ENCODE assay signal across 8 cellular contexts in the genomic region with DNA sequence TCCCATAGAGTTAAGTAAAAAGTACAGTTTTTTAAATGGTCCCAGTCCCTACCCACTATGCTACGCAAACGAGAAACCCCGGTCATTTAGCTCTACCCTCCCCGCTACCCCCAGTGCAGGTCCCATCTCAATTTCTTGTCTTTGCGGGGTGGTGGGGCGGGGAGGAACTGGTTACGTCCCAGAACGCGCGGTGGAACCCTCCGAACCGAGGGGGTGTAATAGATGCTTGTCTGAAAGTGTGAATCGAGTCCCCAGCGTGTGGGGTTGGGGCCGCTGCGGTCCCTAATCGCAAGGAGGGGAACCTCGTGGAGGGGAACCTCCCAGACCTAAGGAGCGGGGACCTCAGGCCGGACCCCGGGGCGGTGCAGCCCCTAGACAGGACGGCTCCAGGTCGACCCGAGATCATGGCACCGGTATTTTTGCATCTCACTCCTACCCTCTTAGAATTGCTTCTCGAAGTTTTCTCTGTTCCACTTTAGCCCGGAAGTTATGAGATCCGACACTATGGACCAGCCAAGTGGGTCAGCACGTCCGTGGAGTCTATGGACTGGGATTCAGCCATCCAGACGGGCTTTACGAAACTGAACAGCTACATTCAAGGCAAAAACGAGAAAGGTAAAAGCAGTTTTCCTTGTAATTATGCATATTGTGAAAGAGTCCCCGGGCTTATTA. TPM values are rescaled to one million over a fixed set of nuclear protein-coding genes. Genes with fewer than 3 reads are reported as not detected.
DNase-seq lines count a peak whose midpoint lies in the region; FAIRE-seq and TF ChIP-seq lines count a peak whose summit lies in the region.

No MANE protein-coding gene starts in this region.

- peak overlapping the region; percentile 64 for H3K27ac ChIP-seq in layer of hippocampus (ENCODE audit: low read depth, low read length)

- H3K27me3 ChIP-seq in bronchial epithelial cell (ENCODE audit: control insufficient read depth, insufficient read depth, low read length): no peaks in the 10 kb centered on the region
- H3K27me3 ChIP-seq in layer of hippocampus (ENCODE audit: control insufficient read depth, insufficient read depth, low read length): no peaks in the 10 kb centered on the region

- peak overlapping the region; percentile 76 for H3K4me3 ChIP-seq in bronchial epithelial cell (ENCODE audit: low read depth, low read length)

- no peak for FAIRE-seq in bronchial epithelial cell (lab: Jason Lieb, UNC)
- no peak for FAIRE-seq in urothelium cell line (lab: Jason Lieb, UNC)

- DNase-seq in activated T-cell treated with anti-CD3 and anti-CD28 coated beads for 1 hour (ENCODE audit: low read depth): peak; percentile 19
- no peak for DNase-seq in activated T-cell treated with anti-CD3 and anti-CD28 coated beads, Interleukin-2, amount 50 U/mL, for 1 hour
- DNase-seq in RKO (ENCODE audit: low spot score): peak; percentile 30
- DNase-seq in bronchial epithelial cell (ENCODE audit: low read depth): no peak
- DNase-seq in stimulated activated naive CD4-positive, alpha-beta T cell treated with Interleukin-2 at 50 U/mL for 16 hours (lab: John Stamatoyannopoulos, UW): peak; percentile 20
- no peak for DNase-seq in pons (ENCODE audit: low spot score)
- no peak for DNase-seq in urothelium cell line (ENCODE audit: low spot score)

- TF ChIP-seq CTCF in bronchial epithelial cell (IDR thresholded peaks at IDR 0.05; ENCODE audit: insufficient read depth, low read length, severe bottlenecking): no peak

- H3K36me3 ChIP-seq in bronchial epithelial cell (ENCODE audit: control insufficient read depth, insufficient read depth, low read length): peaks cover 14% of the 10 kb centered on the region

RNA-seq across cellular contexts. Expression of a gene that starts 0.8 kb away (rescaled TPM):
- total RNA-seq in bronchial epithelial cell: 64.8 and 78.2 TPM in 2 replicates

RNA-seq across cellular contexts. Expression of a gene that starts 27.1 kb away (rescaled TPM):
- not detected in 2 replicates for total RNA-seq in bronchial epithelial cell

Comparison
In these comparisons a context has a peak if more than half of its experiments do, and no peak if none do; other contexts are left out.
1. DNase-seq: peak in activated T-cell treated with anti-CD3 and anti-CD28 coated beads for 1 hour (single experiment), RKO (single experiment) and stimulated activated naive CD4-positive, alpha-beta T cell treated with Interleukin-2 at 50 U/mL for 16 hours (single experiment); none in activated T-cell treated with anti-CD3 and anti-CD28 coated beads, Interleukin-2, amount 50 U/mL, for 1 hour (single experiment), bronchial epithelial cell (single experiment), pons (single experiment) and urothelium cell line (single experiment).